21 cellular contexts compared by ENCODE assay signal in the genomic region with DNA sequence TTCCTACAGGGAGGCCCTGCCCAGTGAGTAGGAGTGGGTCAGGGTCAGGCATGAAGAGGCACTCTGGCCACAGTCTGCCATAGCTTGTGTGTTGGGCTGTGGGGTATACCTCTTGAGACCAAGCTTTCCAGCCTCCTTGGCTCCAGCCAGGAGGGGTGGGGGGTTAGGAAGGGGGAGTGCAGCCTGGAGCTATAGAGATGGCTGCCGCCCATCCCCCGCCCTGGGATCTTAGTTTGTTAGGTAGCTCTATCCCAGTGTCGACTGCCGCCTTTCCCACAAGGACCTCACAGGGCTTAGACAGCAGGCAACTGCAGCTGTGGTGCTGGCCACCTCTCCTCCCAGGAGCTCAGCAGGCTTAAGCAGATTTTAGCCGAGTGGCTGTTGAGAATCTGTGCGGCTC.
DNase-seq lines count a peak whose midpoint lies in the region; ATAC-seq, FAIRE-seq and TF ChIP-seq lines count a peak whose summit lies in the region.
"Had no signal": no experiment of that assay in that cellular context is flagged by ENCODE, and none has a peak within 500 bp of the region (broad histone marks: within the 10 kb centered on the region; RNA-seq: fewer than 3 reads in every experiment).

No MANE protein-coding gene starts in this region.

- no peak overlapping the region for H3K56ac ChIP-seq in H1 (replicated peaks; ENCODE audit: insufficient read length, low read depth, low read length)

- TF ChIP-seq POLR2A in H1 (IDR thresholded peaks at IDR 0.05; ENCODE audit: control extremely low read depth in 1 of 2, low read depth in 2 of 2, low read length in 2 of 2): no peak

- peak overlapping the region; percentile 41; the same call in 1 of the 2 replicates for H4K8ac ChIP-seq in H1 (ENCODE audit: extremely low read depth, insufficient read depth, low read length)

- no peak for TF ChIP-seq RAD21 in H1 (IDR thresholded peaks at IDR 0.05 in 1 of 2, conservative IDR thresholded peaks at IDR 0.05 in 1 of 2; ENCODE audit: low read depth in 2 of 2, low read length in 2 of 2)

- POLR2A ChIA-PET in H1 (lab: Charles Lee; ENCODE audit: partially characterized antibody): no interaction called here

- TF ChIP-seq EP300 in H1 (IDR thresholded peaks at IDR 0.05; ENCODE audit: borderline replicate concordance in 1 of 2, low read depth in 2 of 2, low read length in 2 of 2): no peak

- H3K14ac ChIP-seq in H1 (ENCODE audit: insufficient read length): no peak overlapping the region

- ATAC-seq in GM18868 (IDR thresholded peaks at IDR 0.05; ENCODE audit: unreplicated experiment): no peak
- ATAC-seq: CD8-positive, alpha-beta T cell; GM12878; GM23338 had no signal

- intact Hi-C loops in kidney (cut with DNase I): no loop called here

- H3K4ac ChIP-seq in H1 (replicated peaks; ENCODE audit: insufficient read length, low read depth, low read length): no peak overlapping the region

- FAIRE-seq in H1 (lab: Jason Lieb, UNC) (no peak), kidney (lab: Jason Lieb, UNC) (no peak)
- FAIRE-seq: GM12878, H54 had no signal

- H3K27ac ChIP-seq in H1 (ENCODE audit: low read depth, low read length) (no peak overlapping the region), kidney (ENCODE audit: low read depth in 2 of 2, low read length in 2 of 2) (no peak overlapping the region), MM.1S (ENCODE audit: low read length) (no peak overlapping the region)
- H3K27ac ChIP-seq: BLaER1, C4-2B had no signal

- no peak overlapping the region for H2BK20ac ChIP-seq in H1 (ENCODE audit: low read length)

- no peak overlapping the region for H4K91ac ChIP-seq in H1 (replicated peaks; ENCODE audit: insufficient read length, low read length)

- H2BK12ac ChIP-seq in H1 (ENCODE audit: low read depth, low read length): no peak overlapping the region

- H3K79me2 ChIP-seq in H1 (ENCODE audit: control insufficient read depth in 1 of 2, insufficient read depth in 2 of 2, low read length in 2 of 2) (no peaks in the 10 kb centered on the region), MM.1S (ENCODE audit: low read length) (no peaks in the 10 kb centered on the region)

- H2AFZ ChIP-seq in H1 (ENCODE audit: low read length) (no peak overlapping the region), MM.1S (ENCODE audit: low read length) (no peak overlapping the region)
- H2AFZ ChIP-seq: GM23338 had no signal

- peak; percentile 7 for DNase-seq in BE2C
- peak; percentile 4 for DNase-seq in ELF-1 (ENCODE audit: low read depth, low spot score)
- DNase-seq in H1 (ENCODE audit: low read depth in 1 of 2, low spot score in 2 of 2): no peak
- DNase-seq in kidney: peak; percentile 68
- DNase-seq in stimulated activated CD4-positive, alpha-beta T cell treated with anti-CD3 and anti-CD28 coated beads, Interleukin-15, amount 100 ng/mL, for 24 hours: no peak
- DNase-seq in MM.1S: no peak
- no peak for DNase-seq in nucleus accumbens (lab: John Stamatoyannopoulos, UW)
- DNase-seq: Caco-2; CD4-positive, CD25-positive, alpha-beta regulatory T cell; CD8-positive, alpha-beta T cell; DMS153; DND-41; GDM1; HFFc6 had no signal

- H3F3A ChIP-seq in MM.1S (ENCODE audit: insufficient read depth, low read length): no peaks in the 10 kb centered on the region

- H2AK5ac ChIP-seq in H1 (ENCODE audit: low read depth, low read length): no peak overlapping the region

- WGBS in H1 (ENCODE audit: extremely low coverage in 1 of 2, insufficient coverage in 1 of 2, insufficient read length in 1 of 2, insufficient replicate concordance in 2 of 2, low coverage in 1 of 2, low lambda C conversion rate in 2 of 2, missing lambda C conversion rate in 1 of 2), 2 experiments: 97% methylated on average over 5 of the region's 6 CpGs; no CpG with 5 or more reads in 1 of the 2 experiments

- H3K18ac ChIP-seq in H1 (ENCODE audit: extremely low read depth, low read length): no peak overlapping the region

- H3K4me3 ChIP-seq in BE2C (ENCODE audit: low read depth, low read length) (no peak overlapping the region), H1 (ENCODE audit: extremely low read depth in 1 of 4, insufficient read depth in 2 of 4, low read depth in 3 of 4, low read length in 4 of 4) (no peak overlapping the region), kidney (ENCODE audit: low read length in 2 of 2) (no peak overlapping the region), MM.1S (ENCODE audit: low read length) (no peak overlapping the region)
- H3K4me3 ChIP-seq: BLaER1, GM12878, GM23338, HAP-1 had no signal

- H3K36me3 ChIP-seq in BE2C (no peaks in the 10 kb centered on the region), H1 (ENCODE audit: control insufficient read depth in 2 of 4, insufficient read depth in 4 of 4, low read length in 3 of 4) (no peaks in the 10 kb centered on the region), kidney (ENCODE audit: control insufficient read depth in 1 of 2, insufficient read depth in 2 of 2, low read length in 2 of 2) (no peaks in the 10 kb centered on the region), MM.1S (replicated peaks; ENCODE audit: insufficient read depth, low read length) (no peaks in the 10 kb centered on the region)
- H3K36me3 ChIP-seq: BLaER1, HAP-1 had no signal

- no peak overlapping the region for H2BK5ac ChIP-seq in H1 (ENCODE audit: low read depth, low read length)

- no peak overlapping the region for H2BK120ac ChIP-seq in H1 (replicated peaks; ENCODE audit: low read depth, low read length)

- H4K20me1 ChIP-seq in H1 (replicated peaks in 1 of 2; ENCODE audit: control insufficient read depth in 1 of 2, insufficient read depth in 2 of 2, low read length in 2 of 2): no peaks in the 10 kb centered on the region
- H4K20me1 ChIP-seq in MM.1S (ENCODE audit: insufficient read depth, low read length): no peaks in the 10 kb centered on the region
- H4K20me1 ChIP-seq: BLaER1 had no signal

- no peaks in the 10 kb centered on the region for H3K23me2 ChIP-seq in H1 (ENCODE audit: low read depth, low read length)

- no peak overlapping the region for H3K23ac ChIP-seq in H1 (ENCODE audit: insufficient read length)

- H3K9me2 ChIP-seq in MM.1S (replicated peaks; ENCODE audit: insufficient read depth, low read length): no peaks in the 10 kb centered on the region

- no peak for TF ChIP-seq CTCF in BE2C (IDR thresholded peaks at IDR 0.05; ENCODE audit: low read depth, low read length)
- TF ChIP-seq CTCF in H1 (IDR thresholded peaks at IDR 0.05; ENCODE audit: control extremely low read depth in 1 of 3, insufficient read depth in 1 of 3, low read depth in 1 of 3, low read length in 3 of 3): no peak
- TF ChIP-seq CTCF in kidney (IDR thresholded peaks at IDR 0.05; ENCODE audit: borderline replicate concordance, extremely low read depth, insufficient read depth): no peak
- TF ChIP-seq CTCF in MM.1S (IDR thresholded peaks at IDR 0.05; ENCODE audit: low read length): no peak

- CTCF ChIA-PET in H1 (lab: Charles Lee; ENCODE audit: partially characterized antibody): no interaction called here

- no peak overlapping the region for H3K4me2 ChIP-seq in H1 (ENCODE audit: insufficient read depth in 1 of 2, low read depth in 2 of 2, low read length in 2 of 2)
- H3K4me2 ChIP-seq in MM.1S (ENCODE audit: low read depth, low read length): no peak overlapping the region
- H3K4me2 ChIP-seq: BLaER1, GM23338 had no signal

- H3K4me1 ChIP-seq in BE2C (no peaks in the 10 kb centered on the region), H1 (replicated peaks in 1 of 4; ENCODE audit: control insufficient read depth in 3 of 4, insufficient read depth in 4 of 4, low read length in 3 of 4) (peaks cover 0 to under 1% (median 0%) of the 10 kb centered on the region in 4 experiments; a peak in 1 of 7 replicates), kidney (ENCODE audit: control insufficient read depth in 1 of 2, insufficient read depth in 1 of 2, low read depth in 1 of 2, low read length in 2 of 2) (no peaks in the 10 kb centered on the region), MM.1S (ENCODE audit: low read length) (no peaks in the 10 kb centered on the region)
- H3K4me1 ChIP-seq: BLaER1, Caco-2, HAP-1 had no signal

- no peak overlapping the region for H2BK15ac ChIP-seq in H1 (ENCODE audit: low read length)

- no peaks in the 10 kb centered on the region for H3K79me1 ChIP-seq in H1 (ENCODE audit: low read depth, low read length)

- H3K9ac ChIP-seq in H1 (replicated peaks in 1 of 4; ENCODE audit: extremely low read depth in 1 of 4, low read depth in 3 of 4, low read length in 3 of 4) (no peak overlapping the region), kidney (ENCODE audit: low read length in 2 of 2) (no peak overlapping the region), MM.1S (ENCODE audit: low read length) (no peak overlapping the region)
- H3K9ac ChIP-seq: BLaER1 had no signal

- H3K27me3 ChIP-seq in BE2C (no peaks in the 10 kb centered on the region), H1 (replicated peaks in 1 of 4; ENCODE audit: control insufficient read depth in 3 of 4, extremely low read depth in 1 of 4, insufficient read depth in 3 of 4, low read length in 3 of 4) (no peaks in the 10 kb centered on the region; a peak in 1 of 7 replicates), MM.1S (replicated peaks; ENCODE audit: insufficient read depth, low read length) (no peaks in the 10 kb centered on the region)
- H3K27me3 ChIP-seq: BLaER1 had no signal

- H4K5ac ChIP-seq in H1 (ENCODE audit: insufficient read length, low read depth, low read length): no peak overlapping the region

- H3K9me3 ChIP-seq in BE2C (no peaks in the 10 kb centered on the region), H1 (ENCODE audit: insufficient read depth in 2 of 2, low read depth in 1 of 2, low read length in 1 of 2) (peaks cover 3 to 5% of the 10 kb centered on the region in 2 experiments; a peak in 1 of 4 replicates), kidney (ENCODE audit: control insufficient read depth in 1 of 2, low read length in 2 of 2) (no peaks in the 10 kb centered on the region), MM.1S (replicated peaks; ENCODE audit: insufficient read depth, low read length) (no peaks in the 10 kb centered on the region)

TF ChIP-seq in H1, 55 proteins besides CTCF, POLR2A, EP300 and RAD21 (continues in another document):
- no peak for TF ChIP-seq SIN3A (conservative IDR thresholded peaks at IDR 0.05 in 1 of 2, IDR thresholded peaks at IDR 0.05 in 1 of 2; ENCODE audit: low read depth in 1 of 2, low read length in 2 of 2)
- TF ChIP-seq, protein P1, sequence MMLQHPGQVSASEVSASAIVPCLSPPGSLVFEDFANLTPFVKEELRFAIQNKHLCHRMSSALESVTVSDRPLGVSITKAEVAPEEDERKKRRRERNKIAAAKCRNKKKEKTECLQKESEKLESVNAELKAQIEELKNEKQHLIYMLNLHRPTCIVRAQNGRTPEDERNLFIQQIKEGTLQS (IDR thresholded peaks at IDR 0.05; ENCODE audit: insufficient read depth, low read depth, low read length): no peak
- TF ChIP-seq NRF1 (IDR thresholded peaks at IDR 0.05; ENCODE audit: low read depth, low read length): no peak
- no peak for TF ChIP-seq MAFK (IDR thresholded peaks at IDR 0.05; ENCODE audit: low read depth, low read length)
- no peak for TF ChIP-seq SP4 (IDR thresholded peaks at IDR 0.05; ENCODE audit: low read length)

Comparison
In these comparisons a context has a peak if more than half of its experiments do, and no peak if none do; other contexts are left out.
1. DNase-seq: peak in BE2C (single experiment), ELF-1 (single experiment) and kidney (single experiment); none in H1 (0 of 2), stimulated activated CD4-positive, alpha-beta T cell treated with anti-CD3 and anti-CD28 coated beads, Interleukin-15, amount 100 ng/mL, for 24 hours (single experiment), MM.1S (single experiment) and nucleus accumbens (0 of 56).